27 cellular contexts compared by ENCODE assay signal in the genomic region with DNA sequence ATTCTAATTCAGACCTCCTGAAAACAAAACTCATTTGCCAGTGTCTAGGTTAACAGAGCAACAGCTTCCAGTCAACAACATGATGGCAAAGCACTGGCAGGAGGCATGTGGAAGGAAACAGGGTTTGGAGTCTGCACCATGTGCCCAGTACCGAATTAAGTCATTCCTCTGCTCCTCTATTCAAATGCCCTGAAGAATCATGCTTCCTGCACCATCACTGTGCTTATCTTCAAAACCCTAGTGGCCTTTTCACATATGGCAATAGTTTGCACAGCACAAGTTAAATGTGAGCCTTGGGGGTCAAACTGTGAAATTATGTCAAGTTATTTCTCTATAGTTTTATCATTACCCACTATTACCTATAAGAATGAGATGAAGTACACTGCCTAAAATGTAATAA.
A peak's percentile ranks its signal among the peaks of the same experiment; 100 is the strongest.
DNase-seq lines count a peak whose midpoint lies in the region; ATAC-seq, FAIRE-seq and TF ChIP-seq lines count a peak whose summit lies in the region.
"Had no signal": no experiment of that assay in that cellular context is flagged by ENCODE, and none has a peak within 500 bp of the region (broad histone marks: within the 10 kb centered on the region; RNA-seq: fewer than 3 reads in every experiment).

No MANE protein-coding gene starts in this region.

- CTCF ChIA-PET in A673 (lab: Charles Lee): no interaction called here

- H3K36me3 ChIP-seq in A673 (ENCODE audit: insufficient read depth, low read length, poor library complexity, severe bottlenecking): no peaks in the 10 kb centered on the region
- H3K36me3 ChIP-seq: colonic mucosa, gastrocnemius medialis had no signal

- FAIRE-seq in H54 (lab: Jason Lieb, UNC): peak; percentile 55

- H3K9me3 ChIP-seq in A673 (ENCODE audit: low read depth, low read length, poor library complexity, severe bottlenecking): no peaks in the 10 kb centered on the region
- H3K9me3 ChIP-seq: body of pancreas, colonic mucosa, gastrocnemius medialis, HAP-1, vagina had no signal

- intact Hi-C loops in A673 (cut with micrococcal nuclease; ENCODE audit: unreplicated experiment): no loop called here

- peak; percentile 42 for DNase-seq in A673 (ENCODE audit: low spot score)
- DNase-seq in H54 (ENCODE audit: insufficient read length, low spot score): no peak
- DNase-seq in choroid plexus epithelial cell (ENCODE audit: low read depth): no peak
- no peak for DNase-seq in left lobe of liver (ENCODE audit: low spot score)
- no peak for DNase-seq in NCI-H2227 (lab: John Stamatoyannopoulos, UW; ENCODE audit: unreplicated experiment)
- DNase-seq in dedifferentiated amniotic fluid mesenchymal stem cell (ENCODE audit: extremely low spot score): no peak
- no peak for DNase-seq in middle frontal gyrus (ENCODE audit: extremely low spot score, low spot score)
- DNase-seq: activated CD8-positive, alpha-beta memory T cell treated with anti-CD3 and anti-CD28 coated beads, Interleukin-2, amount 50 U/mL, for 48 hours; activated naive CD8-positive, alpha-beta T cell treated with anti-CD3 and anti-CD28 coated beads, Interleukin-2, amount 10 ng/mL, durations not matched to agents 7 days and 5 days; body of pancreas; CD4-positive, alpha-beta memory T cell; colonic mucosa; DND-41; gastrocnemius medialis; hypothalamus; islet precursor cell; naive B cell; NCI-H774; SHP77 treated with DMSO at 0.1 percent for 48 hours; T-helper 2 cell; WERI-Rb-1 had no signal

- H3K4me3 ChIP-seq in A673 (ENCODE audit: low read depth, low read length, poor library complexity, severe bottlenecking) (no peak overlapping the region), choroid plexus epithelial cell (ENCODE audit: low read depth, low read length) (no peak overlapping the region)
- H3K4me3 ChIP-seq: body of pancreas, colonic mucosa, gastrocnemius medialis, HAP-1, lung, vagina had no signal

- POLR2A ChIA-PET in A673 (lab: Charles Lee; ENCODE audit: low non-redundant PET): no interaction called here

- H3K27me3 ChIP-seq in A673 (replicated peaks; ENCODE audit: insufficient read depth, low read depth, low read length, poor library complexity): no peaks in the 10 kb centered on the region
- H3K27me3 ChIP-seq: body of pancreas, colonic mucosa, gastrocnemius medialis, vagina had no signal

- ATAC-seq in left lobe of liver: peak; percentile 15
- no peak for ATAC-seq in HG03571 (IDR thresholded peaks at IDR 0.05; ENCODE audit: unreplicated experiment)
- ATAC-seq: body of pancreas, gastrocnemius medialis, sciatic nerve had no signal

- TF ChIP-seq CTCF in A673 (conservative IDR thresholded peaks at IDR 0.05; ENCODE audit: low read depth, low read length) (peak; percentile 24; the same call in 1 of the 2 replicates), choroid plexus epithelial cell (conservative IDR thresholded peaks at IDR 0.05; ENCODE audit: low read depth, low read length) (peak; percentile 4)

- no peak overlapping the region for H3K27ac ChIP-seq in A673 (ENCODE audit: low read depth, low read length, poor library complexity, severe bottlenecking)
- H3K27ac ChIP-seq: body of pancreas, colonic mucosa, gastrocnemius medialis, parathyroid adenoma, vagina, WERI-Rb-1 had no signal

- BruUV-seq in A673 (replicated peaks; lab: Mats Ljungman, UMichigan): no TSS peak

- no peak for TF ChIP-seq POLR2A in H54 (IDR thresholded peaks at IDR 0.05; ENCODE audit: low read depth, low read length)

- peaks cover 41% of the 10 kb centered on the region for H3K4me1 ChIP-seq in A673 (ENCODE audit: insufficient read depth, low read length, poor library complexity, severe bottlenecking)
- H3K4me1 ChIP-seq: colonic mucosa, gastrocnemius medialis, HAP-1, parathyroid adenoma, vagina had no signal
